In the genomic region with DNA sequence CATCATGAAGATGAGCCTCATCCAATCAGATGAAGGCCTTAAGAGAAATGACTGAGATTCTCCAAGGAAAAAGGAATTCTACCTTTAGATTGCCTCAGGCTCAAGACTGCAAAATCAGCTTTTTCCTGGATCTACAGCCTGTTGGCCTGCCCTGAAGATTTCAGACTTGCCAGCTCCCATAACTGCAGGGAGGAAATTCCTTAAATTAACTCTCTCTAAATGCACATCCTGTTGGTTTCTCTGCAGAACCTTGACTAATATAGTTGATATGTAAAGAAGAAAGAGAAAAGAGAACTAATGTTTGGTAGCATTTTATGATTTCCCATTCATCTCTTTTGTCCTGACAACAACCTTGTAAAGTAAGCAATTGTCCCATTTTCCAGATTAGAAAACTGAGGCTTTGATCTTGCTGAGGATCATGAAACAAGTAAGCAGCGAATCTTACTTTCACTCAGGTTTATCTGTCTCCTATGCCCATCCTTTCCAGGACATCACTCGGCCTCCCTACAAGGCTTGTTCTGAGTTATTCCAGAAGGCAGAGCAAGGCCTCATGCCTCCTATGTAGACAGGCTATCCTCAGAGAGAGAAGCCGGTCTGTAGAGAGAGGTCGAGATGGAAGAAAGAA, we compare ENCODE assay signal across 32 cellular contexts.
A peak's percentile ranks its signal among the peaks of the same experiment; 100 is the strongest.
DNase-seq lines count a peak whose midpoint lies in the region; ATAC-seq, FAIRE-seq and TF ChIP-seq lines count a peak whose summit lies in the region.
"Had no signal": no experiment of that assay in that cellular context is flagged by ENCODE, and none has a peak within 500 bp of the region (broad histone marks: within the 10 kb centered on the region; RNA-seq: fewer than 3 reads in every experiment).

No MANE protein-coding gene starts in this region.

- H3K9me3 ChIP-seq in GM23248 (ENCODE audit: low read depth): no peaks in the 10 kb centered on the region
- no peaks in the 10 kb centered on the region for H3K9me3 ChIP-seq in sigmoid colon
- H3K9me3 ChIP-seq: gastrocnemius medialis had no signal

- TF ChIP-seq CTCF in AG04449 (IDR thresholded peaks at IDR 0.05; ENCODE audit: insufficient read depth, low read length, missing control alignments) (no peak), astrocyte of the cerebellum (IDR thresholded peaks at IDR 0.05; ENCODE audit: low read depth, low read length, missing control alignments) (no peak), fibroblast of the aortic adventitia (IDR thresholded peaks at IDR 0.05; ENCODE audit: insufficient read depth, low read length) (no peak), sigmoid colon (IDR thresholded peaks at IDR 0.05) (no peak)

- in situ Hi-C loops in GM23248 (cut with MboI): no loop called here
- in situ Hi-C loops in astrocyte of the cerebellum (cut with HindIII; ENCODE audit: low sequenced_read_pairs): no loop called here

- H3K79me2 ChIP-seq in GM23248 (ENCODE audit: insufficient read depth): no peaks in the 10 kb centered on the region

- FAIRE-seq in GM19239 (lab: Jason Lieb, UNC): no peak
- FAIRE-seq: A204.1, urothelium cell line had no signal

- H3K27ac ChIP-seq in GM23248: no peak overlapping the region
- no peak overlapping the region for H3K27ac ChIP-seq in sigmoid colon
- H3K27ac ChIP-seq: C4-2B, gastrocnemius medialis, KMS-11, spleen, VCaP had no signal

- no peaks in the 10 kb centered on the region for H3K36me3 Mint-ChIP-seq in activated CD4-positive, alpha-beta T cell treated with anti-CD3 and anti-CD28 coated beads, Interleukin-2, amount 10 ng/mL, durations not matched to agents 7 days and 5 days (ENCODE audit: low read depth)
- H3K36me3 Mint-ChIP-seq: immature natural killer cell; mesothelial cell of epicardium; naive thymus-derived CD8-positive, alpha-beta T cell; stimulated activated naive B cell treated with anti-CD40 and anti-IgM and Interleukin-4, amounts not matched to agents 10 μg/mL and 1 μg/mL and 100 μg/mL, for 72 hours had no signal

- H3K4me3 ChIP-seq in AG04449 (ENCODE audit: low read depth, low read length) (no peak overlapping the region), GM23248 (no peak overlapping the region), astrocyte of the cerebellum (ENCODE audit: low read depth, low read length) (no peak overlapping the region), fibroblast of the aortic adventitia (ENCODE audit: low read depth, low read length) (no peak overlapping the region), sigmoid colon (no peak overlapping the region)
- H3K4me3 ChIP-seq: gastrocnemius medialis, spleen had no signal

- peaks cover 7% of the 10 kb centered on the region for H3K27me3 Mint-ChIP-seq in activated CD4-positive, alpha-beta T cell treated with anti-CD3 and anti-CD28 coated beads, Interleukin-2, amount 10 ng/mL, durations not matched to agents 7 days and 5 days
- H3K27me3 Mint-ChIP-seq: stimulated activated naive B cell treated with anti-CD40 and anti-IgM and Interleukin-4, amounts not matched to agents 10 μg/mL and 1 μg/mL and 100 μg/mL, for 72 hours had no signal

- no peaks in the 10 kb centered on the region for H3K9me2 ChIP-seq in GM23248 (ENCODE audit: insufficient read depth)

- H2AFZ ChIP-seq in GM23248: peak overlapping the region; percentile 69

- H3K27me3 ChIP-seq in GM23248 (replicated peaks; ENCODE audit: insufficient read depth): no peaks in the 10 kb centered on the region
- no peaks in the 10 kb centered on the region for H3K27me3 ChIP-seq in sigmoid colon
- H3K27me3 ChIP-seq: gastrocnemius medialis, spleen had no signal

- H3K36me3 ChIP-seq in GM23248 (ENCODE audit: low read depth) (no peaks in the 10 kb centered on the region), sigmoid colon (no peaks in the 10 kb centered on the region)
- H3K36me3 ChIP-seq: gastrocnemius medialis, spleen had no signal

- ATAC-seq in HG02870 (IDR thresholded peaks at IDR 0.05; ENCODE audit: unreplicated experiment): no peak
- ATAC-seq: gastrocnemius medialis; left ventricle myocardium superior; naive thymus-derived CD8-positive, alpha-beta T cell; stimulated activated naive B cell treated with anti-CD40 and anti-IgM and Interleukin-4, amounts not matched to agents 10 μg/mL and 1 μg/mL and 100 μg/mL, for 72 hours had no signal

- H3F3A ChIP-seq in GM23248 (ENCODE audit: insufficient read depth): peaks cover 11% of the 10 kb centered on the region; the same call in 1 of the 2 replicates

- no peak for TF ChIP-seq POLR2A in sigmoid colon (IDR thresholded peaks at IDR 0.05)

- no peak overlapping the region for H3K9ac ChIP-seq in GM23248
- H3K9ac ChIP-seq: KMS-11 had no signal

- H3K27ac Mint-ChIP-seq in activated CD4-positive, alpha-beta T cell treated with anti-CD3 and anti-CD28 coated beads, Interleukin-2, amount 10 ng/mL, durations not matched to agents 7 days and 5 days: no peak overlapping the region
- H3K27ac Mint-ChIP-seq: activated T-helper 1 cell treated with anti-CD3 and anti-CD28 coated beads, Interleukin-12 subunit alpha, Interleukin-12 subunit beta, Interleukin-2, Interleukin-4 antibody, amounts not matched to agents 30 ng/mL and 10 ng/mL and 1 ng/mL, durations not matched to agents 14 hours and 24 hours and 36 hours; immature natural killer cell; mesothelial cell of epicardium; naive thymus-derived CD8-positive, alpha-beta T cell; stimulated activated naive B cell treated with anti-CD40 and anti-IgM and Interleukin-4, amounts not matched to agents 10 μg/mL and 1 μg/mL and 100 μg/mL, for 72 hours had no signal

- peak; percentile 51 for DNase-seq in AG04449 (ENCODE audit: low read depth, low spot score)
- peak; percentile 64 for DNase-seq in GM23248
- peak; percentile 48 for DNase-seq in astrocyte of the cerebellum (ENCODE audit: low read depth)
- peak; percentile 68 for DNase-seq in fibroblast of the aortic adventitia (ENCODE audit: low read depth)
- DNase-seq in sigmoid colon: no peak
- DNase-seq in activated CD4-positive, alpha-beta T cell treated with anti-CD3 and anti-CD28 coated beads, Interleukin-2, amount 10 ng/mL, durations not matched to agents 7 days and 5 days: no peak
- DNase-seq in GM19239 (ENCODE audit: insufficient read length, low spot score): no peak
- DNase-seq: activated naive CD4-positive, alpha-beta T cell treated with anti-CD3 and anti-CD28 coated beads, Interleukin-2, amount 50 U/mL, for 16 hours; anterior cingulate cortex; Calu3; cerebellar nuclear complex; erythroblast; gastrocnemius medialis; hippocampal formation; immature natural killer cell; left ventricle myocardium superior; naive thymus-derived CD8-positive, alpha-beta T cell; NCI-H187 treated with DMSO at 0.1 percent for 48 hours; NCI-H526 treated with DMSO at 0.1 percent for 48 hours; retina; RPMI8226; spleen; stimulated activated CD4-positive, alpha-beta T cell treated with anti-CD3 and anti-CD28 coated beads, Interleukin-4, amount 100 ng/mL, for 1 hour; stimulated activated naive B cell treated with anti-CD40 and anti-IgM and Interleukin-4, amounts not matched to agents 10 μg/mL and 1 μg/mL and 100 μg/mL, for 72 hours had no signal

- H4K20me1 ChIP-seq in GM23248 (ENCODE audit: insufficient read depth): no peaks in the 10 kb centered on the region

- no peaks in the 10 kb centered on the region for H3K9me3 Mint-ChIP-seq in activated CD4-positive, alpha-beta T cell treated with anti-CD3 and anti-CD28 coated beads, Interleukin-2, amount 10 ng/mL, durations not matched to agents 7 days and 5 days
- H3K9me3 Mint-ChIP-seq: activated T-helper 1 cell treated with anti-CD3 and anti-CD28 coated beads, Interleukin-12 subunit alpha, Interleukin-12 subunit beta, Interleukin-2, Interleukin-4 antibody, amounts not matched to agents 30 ng/mL and 10 ng/mL and 1 ng/mL, durations not matched to agents 14 hours and 24 hours and 36 hours; immature natural killer cell; naive thymus-derived CD8-positive, alpha-beta T cell had no signal

- CTCF ChIA-PET in AG04449 (lab: Yijun Ruan, JAX): interaction anchor here (0.6 to 3.3 kb wide), 3 partner anchors 10 to 311 kb away, joined by 3 to 10 read pairs (median 5); no protein-coding TSS in a partner anchor
- CTCF ChIA-PET in activated CD4-positive, alpha-beta T cell treated with anti-CD3 and anti-CD28 coated beads, Interleukin-2, amount 10 ng/mL, durations not matched to agents 7 days and 5 days (lab: Charles Lee): no interaction called here

- POLR2A ChIA-PET in AG04449 (lab: Yijun Ruan, JAX): interaction anchor here (0.6 kb wide), 1 partner anchor 472 kb away, joined by 3 read pairs; no protein-coding TSS in a partner anchor
- POLR2A ChIA-PET in activated CD4-positive, alpha-beta T cell treated with anti-CD3 and anti-CD28 coated beads, Interleukin-2, amount 10 ng/mL, durations not matched to agents 7 days and 5 days (lab: Charles Lee): no interaction called here

- H3K4me3 Mint-ChIP-seq in activated CD4-positive, alpha-beta T cell treated with anti-CD3 and anti-CD28 coated beads, Interleukin-2, amount 10 ng/mL, durations not matched to agents 7 days and 5 days: no peak overlapping the region
- H3K4me3 Mint-ChIP-seq: activated T-helper 1 cell treated with anti-CD3 and anti-CD28 coated beads, Interleukin-12 subunit alpha, Interleukin-12 subunit beta, Interleukin-2, Interleukin-4 antibody, amounts not matched to agents 30 ng/mL and 10 ng/mL and 1 ng/mL, durations not matched to agents 14 hours and 24 hours and 36 hours; immature natural killer cell; mesothelial cell of epicardium; naive thymus-derived CD8-positive, alpha-beta T cell; stimulated activated naive B cell treated with anti-CD40 and anti-IgM and Interleukin-4, amounts not matched to agents 10 μg/mL and 1 μg/mL and 100 μg/mL, for 72 hours had no signal

- H3K4me2 ChIP-seq in GM23248 (ENCODE audit: unreplicated experiment): peak overlapping the region; percentile 49
- H3K4me2 ChIP-seq: KMS-11 had no signal

- intact Hi-C loops in sigmoid colon (cut with DNase I): no loop called here

- H3K4me1 Mint-ChIP-seq in activated CD4-positive, alpha-beta T cell treated with anti-CD3 and anti-CD28 coated beads, Interleukin-2, amount 10 ng/mL, durations not matched to agents 7 days and 5 days: no peaks in the 10 kb centered on the region
- H3K4me1 Mint-ChIP-seq: immature natural killer cell; naive thymus-derived CD8-positive, alpha-beta T cell; stimulated activated naive B cell treated with anti-CD40 and anti-IgM and Interleukin-4, amounts not matched to agents 10 μg/mL and 1 μg/mL and 100 μg/mL, for 72 hours had no signal

- H3K4me1 ChIP-seq in GM23248 (ENCODE audit: insufficient read depth): peaks cover 5% of the 10 kb centered on the region
- H3K4me1 ChIP-seq in sigmoid colon: no peaks in the 10 kb centered on the region
- H3K4me1 ChIP-seq: gastrocnemius medialis, spleen had no signal

- WGBS in GM23248 (ENCODE audit: low coverage in 1 of 2, low lambda C conversion rate in 2 of 2, missing lambda C conversion rate in 2 of 2), 2 experiments: 97 to 100% methylated on average over 4 of the region's 4 CpGs
- WGBS in sigmoid colon, 2 donors: 67 to 86% methylated on average over 4 of the region's 4 CpGs

- TF ChIP-seq EP300 in sigmoid colon (IDR thresholded peaks at IDR 0.05): no peak

Comparison
In these comparisons a context has a peak if more than half of its experiments do, and no peak if none do; other contexts are left out.
1. DNase-seq: peak in AG04449 (single experiment), GM23248 (single experiment), astrocyte of the cerebellum (single experiment) and fibroblast of the aortic adventitia (single experiment); none in sigmoid colon (single experiment), activated CD4-positive, alpha-beta T cell treated with anti-CD3 and anti-CD28 coated beads, Interleukin-2, amount 10 ng/mL, durations not matched to agents 7 days and 5 days (single experiment) and GM19239 (single experiment).